In the genomic region with DNA sequence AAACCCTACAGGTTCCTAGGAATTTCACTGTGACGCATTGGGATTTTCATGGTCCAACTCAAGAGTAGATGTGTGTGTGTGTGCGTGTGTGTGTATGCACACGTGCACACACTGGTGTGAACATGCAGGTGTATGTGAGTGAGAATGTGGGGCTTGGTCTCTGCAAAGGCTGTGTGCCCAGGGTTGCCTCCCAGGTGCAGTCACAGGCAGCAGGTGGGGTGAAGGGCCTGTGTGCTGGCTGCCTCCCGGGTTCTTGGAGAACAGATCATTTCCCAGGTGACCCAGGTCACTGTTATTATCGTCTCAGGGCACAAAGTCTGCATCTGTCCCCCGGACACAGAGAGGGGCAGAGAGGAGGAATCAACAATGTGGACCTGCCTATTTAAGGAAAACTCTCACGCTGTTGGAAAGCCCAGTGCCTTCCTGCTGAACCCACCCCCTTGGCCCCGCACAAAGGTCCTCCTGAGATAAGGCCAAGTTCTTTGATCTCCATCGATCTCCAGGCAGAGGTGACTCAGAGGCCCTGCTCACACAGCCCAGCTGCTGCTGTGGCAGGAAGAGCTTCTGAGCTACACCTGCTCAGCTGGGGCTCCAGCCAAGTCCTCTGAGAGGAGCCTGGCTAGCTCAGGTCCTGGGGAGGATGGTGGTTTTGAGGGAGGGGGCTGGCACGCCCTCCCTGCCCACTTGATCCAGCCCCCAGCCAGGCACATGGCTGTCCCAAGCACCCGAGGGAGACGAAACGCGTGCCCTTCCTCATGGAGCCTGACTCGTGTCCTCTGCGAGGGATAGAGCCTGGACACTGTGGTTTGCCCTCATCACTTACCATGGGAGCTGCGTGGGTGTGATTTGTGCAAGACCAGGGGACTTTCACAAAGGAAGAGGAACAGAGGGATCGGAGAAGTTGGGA, we compare ENCODE assay signal across 15 cellular contexts.
DNase-seq lines count a peak whose midpoint lies in the region; ATAC-seq and TF ChIP-seq lines count a peak whose summit lies in the region.
"Had no signal": no experiment of that assay in that cellular context is flagged by ENCODE, and none has a peak within 500 bp of the region (broad histone marks: within the 10 kb centered on the region; RNA-seq: fewer than 3 reads in every experiment).

No MANE protein-coding gene starts in this region.

- POLR2A ChIA-PET in Panc1 (lab: Charles Lee): no interaction called here

- no peaks in the 10 kb centered on the region for H3K27me3 ChIP-seq in Panc1 (ENCODE audit: control insufficient read depth, insufficient read depth, low read length)

- H3K27ac Mint-ChIP-seq in immature natural killer cell: peak overlapping the region in 1 of 6 donors; percentile 44
- no peak overlapping the region for H3K27ac Mint-ChIP-seq in activated T-cell treated with anti-CD3 and anti-CD28 coated beads, Interleukin-2, amount 50 U/mL, for 72 hours
- H3K27ac Mint-ChIP-seq: activated naive CD4-positive, alpha-beta T cell treated with anti-CD3 and anti-CD28 coated beads, Interleukin-2, amount 10 ng/mL, durations not matched to agents 7 days and 5 days; stimulated activated naive CD8-positive, alpha-beta T cell treated with anti-CD3 and anti-CD28 coated beads, Interleukin-15, Interleukin-2, amounts not matched to agents 100 ng/mL and 50 ng/mL, for 24 hours had no signal

- ATAC-seq in Panc1: peak; percentile 15
- no peak for ATAC-seq in GM18873 (IDR thresholded peaks at IDR 0.05; ENCODE audit: low FRiP score, unreplicated experiment)
- ATAC-seq in activated T-cell treated with anti-CD3 and anti-CD28 coated beads, Interleukin-2, amount 50 U/mL, for 72 hours (replicated peaks in 1 of 2): no peak

- H3K9me3 ChIP-seq in Panc1 (ENCODE audit: control insufficient read depth, insufficient read depth, low read depth, low read length): no peaks in the 10 kb centered on the region

- no peak overlapping the region for H3K4me3 Mint-ChIP-seq in immature natural killer cell
- no peak overlapping the region for H3K4me3 Mint-ChIP-seq in activated T-cell treated with anti-CD3 and anti-CD28 coated beads, Interleukin-2, amount 50 U/mL, for 72 hours
- H3K4me3 Mint-ChIP-seq: activated naive CD4-positive, alpha-beta T cell treated with anti-CD3 and anti-CD28 coated beads, Interleukin-2, amount 10 ng/mL, durations not matched to agents 7 days and 5 days; neural crest cell; stimulated activated naive CD8-positive, alpha-beta T cell treated with anti-CD3 and anti-CD28 coated beads, Interleukin-15, Interleukin-2, amounts not matched to agents 100 ng/mL and 50 ng/mL, for 24 hours had no signal

- H3K9me3 Mint-ChIP-seq in immature natural killer cell: peaks cover 0 to 5% (median 1%) of the 10 kb centered on the region in 6 donors
- H3K9me3 Mint-ChIP-seq in activated T-cell treated with anti-CD3 and anti-CD28 coated beads, Interleukin-2, amount 50 U/mL, for 72 hours: peaks cover 1 to 7% of the 10 kb centered on the region in 2 donors
- H3K9me3 Mint-ChIP-seq: neural crest cell had no signal

- H3K36me3 ChIP-seq in Panc1 (ENCODE audit: control insufficient read depth, insufficient read depth, low read length): no peaks in the 10 kb centered on the region

- peak; percentile 56 for DNase-seq in A172 (ENCODE audit: low spot score)
- DNase-seq in ELF-1 (ENCODE audit: low read depth, low spot score): peak; percentile 44
- DNase-seq in Panc1 (ENCODE audit: low read depth, low spot score): no peak
- DNase-seq in kidney tubule cell (ENCODE audit: low spot score): peak; percentile 16
- no peak for DNase-seq in immature natural killer cell
- DNase-seq in activated T-cell treated with anti-CD3 and anti-CD28 coated beads, Interleukin-2, amount 50 U/mL, for 72 hours: no peak
- DNase-seq in stimulated activated CD4-positive, alpha-beta T cell treated with anti-CD3 and anti-CD28 coated beads, Interleukin-2, amount 100 ng/mL, for 48 hours: no peak
- DNase-seq: activated CD4-positive, CD25-positive, alpha-beta regulatory T cell; C1 segment of cervical spinal cord; hippocampal formation had no signal

- intact Hi-C loops in Panc1 (cut with micrococcal nuclease; ENCODE audit: unreplicated experiment): no loop called here

- H3K4me1 Mint-ChIP-seq in immature natural killer cell: peaks cover 13 to 18% of the 10 kb centered on the region in 2 donors
- no peaks in the 10 kb centered on the region for H3K4me1 Mint-ChIP-seq in activated T-cell treated with anti-CD3 and anti-CD28 coated beads, Interleukin-2, amount 50 U/mL, for 72 hours (ENCODE audit: low read depth)

- H3K27me3 Mint-ChIP-seq in immature natural killer cell (ENCODE audit: low read depth in 3 of 3): peaks cover 2 to 15% (median 6%) of the 10 kb centered on the region in 3 donors
- H3K27me3 Mint-ChIP-seq in activated T-cell treated with anti-CD3 and anti-CD28 coated beads, Interleukin-2, amount 50 U/mL, for 72 hours (ENCODE audit: low read depth): no peaks in the 10 kb centered on the region
- H3K27me3 Mint-ChIP-seq: stimulated activated naive CD8-positive, alpha-beta T cell treated with anti-CD3 and anti-CD28 coated beads, Interleukin-15, Interleukin-2, amounts not matched to agents 100 ng/mL and 50 ng/mL, for 24 hours had no signal

- peaks cover 33% of the 10 kb centered on the region for H3K4me1 ChIP-seq in Panc1 (ENCODE audit: control insufficient read depth, insufficient read depth, low read length)

- CTCF ChIA-PET in Panc1 (lab: Charles Lee): interaction anchor here (0.7 kb wide), 1 partner anchor 22 kb away, joined by 4 read pairs; no protein-coding TSS in a partner anchor

- H3K36me3 Mint-ChIP-seq in immature natural killer cell: peaks cover 0 to 5% (median 0%) of the 10 kb centered on the region in 3 donors
- peaks cover 3 to 5% of the 10 kb centered on the region in 2 donors for H3K36me3 Mint-ChIP-seq in activated T-cell treated with anti-CD3 and anti-CD28 coated beads, Interleukin-2, amount 50 U/mL, for 72 hours (ENCODE audit: insufficient read depth in 2 of 2)
- H3K36me3 Mint-ChIP-seq: activated naive CD4-positive, alpha-beta T cell treated with anti-CD3 and anti-CD28 coated beads, Interleukin-2, amount 10 ng/mL, durations not matched to agents 7 days and 5 days had no signal

- BruUV-seq in Panc1 (replicated peaks; lab: Mats Ljungman, UMichigan): no TSS peak

- no peak overlapping the region for H3K4me3 ChIP-seq in Panc1 (ENCODE audit: low read depth in 2 of 2, low read length in 2 of 2)
- H3K4me3 ChIP-seq: GM12878 had no signal

- peak overlapping the region; percentile 64 for H3K27ac ChIP-seq in Panc1 (ENCODE audit: low read length)

- in situ Hi-C loops in Panc1 (cut with HindIII; ENCODE audit: low pct_unique_long_range_greater_than_20kb, low sequenced_read_pairs): no loop called here

- TF ChIP-seq CTCF in Panc1 (IDR thresholded peaks at IDR 0.05): no peak

Comparison
In these comparisons a context has a peak if more than half of its experiments do, and no peak if none do; other contexts are left out.
1. DNase-seq: peak in A172 (single experiment), ELF-1 (single experiment) and kidney tubule cell (single experiment); none in Panc1 (single experiment), immature natural killer cell (0 of 3), activated T-cell treated with anti-CD3 and anti-CD28 coated beads, Interleukin-2, amount 50 U/mL, for 72 hours (0 of 2) and stimulated activated CD4-positive, alpha-beta T cell treated with anti-CD3 and anti-CD28 coated beads, Interleukin-2, amount 100 ng/mL, for 48 hours (0 of 2).